ENCODE assay signal across 15 cellular contexts in the genomic region with DNA sequence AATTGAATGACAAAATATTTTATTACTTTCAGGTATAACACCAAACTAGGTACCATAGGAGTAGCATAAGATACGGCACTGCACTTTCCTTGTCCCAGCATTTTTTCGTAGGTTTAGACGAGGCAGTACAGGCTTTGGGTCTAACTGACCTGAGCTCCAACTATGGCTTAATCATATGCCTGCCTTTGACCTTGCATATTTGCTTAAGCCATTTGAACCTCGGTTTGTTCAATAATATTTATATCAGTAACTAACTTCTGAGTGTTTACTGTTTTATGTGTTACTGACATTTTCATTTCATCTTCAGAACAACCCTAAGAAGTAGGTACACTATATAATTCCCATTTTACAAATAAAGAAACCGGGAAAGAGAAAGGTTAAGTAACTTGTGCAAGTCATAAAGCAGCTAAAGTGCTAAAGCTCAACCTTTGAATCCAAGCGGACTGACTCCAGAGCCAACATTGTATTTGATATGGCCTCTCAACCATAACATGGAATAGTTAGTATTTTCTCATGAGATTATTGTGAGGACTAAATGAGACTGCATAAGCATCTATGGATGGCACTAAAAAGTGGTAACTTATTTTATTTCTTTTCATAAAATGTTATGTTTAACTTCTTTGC.
DNase-seq lines count a peak whose midpoint lies in the region; FAIRE-seq and TF ChIP-seq lines count a peak whose summit lies in the region.
"Had no signal": no experiment of that assay in that cellular context is flagged by ENCODE, and none has a peak within 500 bp of the region (broad histone marks: within the 10 kb centered on the region; RNA-seq: fewer than 3 reads in every experiment).

No MANE protein-coding gene starts in this region.

- WGBS in hepatocyte (ENCODE audit: low lambda C conversion rate, missing lambda C conversion rate): 61% methylated on average over 6 of the region's 6 CpGs
- WGBS in liver: 33% methylated on average over 6 of the region's 6 CpGs

- peak overlapping the region; percentile 13 for H3K27ac ChIP-seq in hepatocyte
- H3K27ac ChIP-seq in liver (ENCODE audit: low read depth in 1 of 2, low read length in 2 of 2): peak overlapping the region; percentile 46 to 47
- H3K27ac ChIP-seq: BLaER1, GM23248, HL-60 had no signal

- no peaks in the 10 kb centered on the region for H3K9me3 ChIP-seq in hepatocyte (ENCODE audit: low read depth)
- H3K9me3 ChIP-seq in liver (ENCODE audit: control insufficient read depth in 4 of 4, low read length in 3 of 4): no peaks in the 10 kb centered on the region
- H3K9me3 ChIP-seq: BLaER1 had no signal

- H2AFZ ChIP-seq in hepatocyte: no peak overlapping the region
- H2AFZ ChIP-seq: GM23248 had no signal

- H3K4me1 ChIP-seq in hepatocyte (ENCODE audit: insufficient read depth) (no peaks in the 10 kb centered on the region), liver (ENCODE audit: control insufficient read depth in 4 of 4, insufficient read depth in 4 of 4, low read length in 3 of 4) (peaks cover 0 to 31% (median 13%) of the 10 kb centered on the region in 4 donors)
- H3K4me1 ChIP-seq: BLaER1 had no signal

- H3K36me3 ChIP-seq in hepatocyte (replicated peaks; ENCODE audit: insufficient read depth, low read depth) (no peaks in the 10 kb centered on the region), liver (ENCODE audit: control insufficient read depth in 4 of 4, insufficient read depth in 3 of 4, low read depth in 1 of 4, low read length in 3 of 4) (peaks cover 0 to 4% (median 2%) of the 10 kb centered on the region in 4 donors)

- no peaks in the 10 kb centered on the region for H4K20me1 ChIP-seq in hepatocyte (ENCODE audit: insufficient read depth, poor library complexity, severe bottlenecking)
- H4K20me1 ChIP-seq: BLaER1 had no signal

- FAIRE-seq in H54 (lab: Jason Lieb, UNC) (peak; percentile 20), urothelium cell line (lab: Jason Lieb, UNC) (no peak)
- FAIRE-seq: GM12878 had no signal

- no peaks in the 10 kb centered on the region for H3K27me3 ChIP-seq in hepatocyte
- H3K27me3 ChIP-seq in liver (ENCODE audit: control insufficient read depth in 4 of 4, insufficient read depth in 4 of 4, low read length in 3 of 4): no peaks in the 10 kb centered on the region
- H3K27me3 ChIP-seq: BLaER1 had no signal

- TF ChIP-seq RAD21 in liver (IDR thresholded peaks at IDR 0.05): no peak

- no peak for DNase-seq in H54 (ENCODE audit: insufficient read length, low spot score)
- peak; percentile 7 for DNase-seq in hepatocyte (ENCODE audit: low spot score)
- no peak for DNase-seq in NCI-H2107 (lab: John Stamatoyannopoulos, UW)
- no peak for DNase-seq in NCI-H2196 (lab: John Stamatoyannopoulos, UW; ENCODE audit: unreplicated experiment)
- no peak for DNase-seq in EL
- DNase-seq in urothelium cell line (ENCODE audit: low spot score): no peak
- DNase-seq: 8988T; CD4-positive, alpha-beta memory T cell; DMS79 treated with DMSO at 0.1 percent for 48 hours; GM23248; HCEC 1CT had no signal

- no peaks in the 10 kb centered on the region for H3K79me2 ChIP-seq in hepatocyte

- peak overlapping the region; percentile 39 for H3K4me2 ChIP-seq in hepatocyte
- H3K4me2 ChIP-seq: BLaER1 had no signal

- no peak overlapping the region for H3K4me3 ChIP-seq in hepatocyte
- H3K4me3 ChIP-seq in liver (ENCODE audit: low read depth in 1 of 3, low read length in 3 of 3): no peak overlapping the region
- H3K4me3 ChIP-seq: BLaER1, GM12878, GM23248 had no signal

- TF ChIP-seq CTCF in hepatocyte (IDR thresholded peaks at IDR 0.05; ENCODE audit: poor library complexity) (no peak), liver (IDR thresholded peaks at IDR 0.05; ENCODE audit: low read depth, low read length, missing input control) (no peak)

- no peaks in the 10 kb centered on the region for H3K9me2 ChIP-seq in hepatocyte (replicated peaks; ENCODE audit: insufficient read depth)

- no peak for TF ChIP-seq POLR2A in H54 (IDR thresholded peaks at IDR 0.05; ENCODE audit: low read depth, low read length)

- H3K9ac ChIP-seq in liver (ENCODE audit: low read depth in 1 of 2, low read length in 2 of 2): no peak overlapping the region
- H3K9ac ChIP-seq: BLaER1, GM23248 had no signal

TF ChIP-seq in liver, 16 proteins besides CTCF, POLR2A, EP300 and RAD21:
- TF ChIP-seq HNF4G (IDR thresholded peaks at IDR 0.05) (no peak), SP1 (IDR thresholded peaks at IDR 0.05) (peak; percentile 88), HNF4A (conservative IDR thresholded peaks at IDR 0.05) (peak; percentile 84), RXRA (IDR thresholded peaks at IDR 0.05) (peak; percentile 67 to 82), YY1 (IDR thresholded peaks at IDR 0.05) (peak; percentile 68), NR2F2 (IDR thresholded peaks at IDR 0.05) (peak; percentile 63)
- TF ChIP-seq, protein P1, sequence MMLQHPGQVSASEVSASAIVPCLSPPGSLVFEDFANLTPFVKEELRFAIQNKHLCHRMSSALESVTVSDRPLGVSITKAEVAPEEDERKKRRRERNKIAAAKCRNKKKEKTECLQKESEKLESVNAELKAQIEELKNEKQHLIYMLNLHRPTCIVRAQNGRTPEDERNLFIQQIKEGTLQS (IDR thresholded peaks at IDR 0.05): no peak
- TF ChIP-seq, protein P2, sequence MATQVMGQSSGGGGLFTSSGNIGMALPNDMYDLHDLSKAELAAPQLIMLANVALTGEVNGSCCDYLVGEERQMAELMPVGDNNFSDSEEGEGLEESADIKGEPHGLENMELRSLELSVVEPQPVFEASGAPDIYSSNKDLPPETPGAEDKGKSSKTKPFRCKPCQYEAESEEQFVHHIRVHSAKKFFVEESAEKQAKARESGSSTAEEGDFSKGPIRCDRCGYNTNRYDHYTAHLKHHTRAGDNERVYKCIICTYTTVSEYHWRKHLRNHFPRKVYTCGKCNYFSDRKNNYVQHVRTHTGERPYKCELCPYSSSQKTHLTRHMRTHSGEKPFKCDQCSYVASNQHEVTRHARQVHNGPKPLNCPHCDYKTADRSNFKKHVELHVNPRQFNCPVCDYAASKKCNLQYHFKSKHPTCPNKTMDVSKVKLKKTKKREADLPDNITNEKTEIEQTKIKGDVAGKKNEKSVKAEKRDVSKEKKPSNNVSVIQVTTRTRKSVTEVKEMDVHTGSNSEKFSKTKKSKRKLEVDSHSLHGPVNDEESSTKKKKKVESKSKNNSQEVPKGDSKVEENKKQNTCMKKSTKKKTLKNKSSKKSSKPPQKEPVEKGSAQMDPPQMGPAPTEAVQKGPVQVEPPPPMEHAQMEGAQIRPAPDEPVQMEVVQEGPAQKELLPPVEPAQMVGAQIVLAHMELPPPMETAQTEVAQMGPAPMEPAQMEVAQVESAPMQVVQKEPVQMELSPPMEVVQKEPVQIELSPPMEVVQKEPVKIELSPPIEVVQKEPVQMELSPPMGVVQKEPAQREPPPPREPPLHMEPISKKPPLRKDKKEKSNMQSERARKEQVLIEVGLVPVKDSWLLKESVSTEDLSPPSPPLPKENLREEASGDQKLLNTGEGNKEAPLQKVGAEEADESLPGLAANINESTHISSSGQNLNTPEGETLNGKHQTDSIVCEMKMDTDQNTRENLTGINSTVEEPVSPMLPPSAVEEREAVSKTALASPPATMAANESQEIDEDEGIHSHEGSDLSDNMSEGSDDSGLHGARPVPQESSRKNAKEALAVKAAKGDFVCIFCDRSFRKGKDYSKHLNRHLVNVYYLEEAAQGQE (IDR thresholded peaks at IDR 0.05): peak; percentile 65
- TF ChIP-seq, protein P3, sequence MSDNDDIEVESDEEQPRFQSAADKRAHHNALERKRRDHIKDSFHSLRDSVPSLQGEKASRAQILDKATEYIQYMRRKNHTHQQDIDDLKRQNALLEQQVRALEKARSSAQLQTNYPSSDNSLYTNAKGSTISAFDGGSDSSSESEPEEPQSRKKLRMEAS (IDR thresholded peaks at IDR 0.05): no peak
